1 cellular context compared by ENCODE assay signal in genomic region chr17:57294629-57295501, GRCh38.
TF ChIP-seq lines count a peak whose summit lies in the region.

No MANE protein-coding gene starts in this region.

TF ChIP-seq in IMR-90, 13 proteins besides CTCF, POLR2A, EP300 and RAD21 (continued from another document):
- TF ChIP-seq MAZ (IDR thresholded peaks at IDR 0.05; ENCODE audit: borderline replicate concordance, low read depth, low read length) (no peak), RFX5 (IDR thresholded peaks at IDR 0.05; ENCODE audit: low read depth, low read length) (no peak), ELK1 (IDR thresholded peaks at IDR 0.05; ENCODE audit: borderline replicate concordance, low read depth, low read length) (no peak), MAFK (IDR thresholded peaks at IDR 0.05; ENCODE audit: low read depth, low read length) (no peak)
